ENCODE assay signal across 8 cellular contexts in the genomic region with DNA sequence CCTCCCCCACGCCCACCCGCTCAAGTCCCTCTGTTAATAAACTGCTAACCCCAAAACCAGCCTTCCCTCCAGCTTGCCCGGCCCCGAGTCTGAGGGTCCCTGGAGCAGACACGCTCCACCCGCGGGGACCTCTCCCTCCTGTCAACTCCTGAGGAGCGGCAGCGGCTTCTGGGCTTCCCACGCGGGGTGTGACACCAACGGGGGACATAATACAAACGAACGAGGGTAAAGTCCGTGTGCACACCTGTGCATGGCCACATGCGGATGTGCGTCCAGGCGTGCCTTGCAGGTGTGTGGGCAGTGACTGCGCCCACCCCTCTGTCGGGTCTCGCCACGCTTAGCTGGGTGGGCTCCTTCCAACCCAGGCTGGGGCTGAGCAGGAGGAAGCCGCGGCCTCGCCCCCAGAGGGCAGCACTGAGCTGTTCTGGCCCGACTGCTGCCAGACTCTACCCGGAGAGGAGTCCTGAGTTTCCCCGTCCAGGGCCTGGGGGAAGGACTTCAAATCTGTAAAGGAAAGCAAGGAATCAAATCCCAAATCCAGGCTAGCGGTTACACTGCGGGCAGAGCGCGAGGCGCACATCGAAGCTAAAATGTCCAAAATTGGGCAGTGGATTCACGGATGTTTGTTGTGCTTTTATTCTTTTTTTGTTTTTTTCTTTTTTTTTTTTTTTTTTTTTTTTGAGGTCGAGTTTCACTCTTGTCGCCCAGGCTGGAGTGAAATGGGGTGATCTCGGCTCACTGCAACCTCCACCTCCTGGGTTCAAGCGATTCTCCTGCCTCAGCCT. TPM values are rescaled to one million over a fixed set of nuclear protein-coding genes. Genes with fewer than 3 reads are reported as not detected.
DNase-seq lines count a peak whose midpoint lies in the region; ATAC-seq and TF ChIP-seq lines count a peak whose summit lies in the region.

No MANE protein-coding gene starts in this region.

- TF ChIP-seq CTCF in tibial artery (IDR thresholded peaks at IDR 0.05): peak; percentile 94

- no peaks in the 10 kb centered on the region for H3K27me3 ChIP-seq in tibial artery

- H3K36me3 ChIP-seq in tibial artery: no peaks in the 10 kb centered on the region

- ATAC-seq in GM19328 (IDR thresholded peaks at IDR 0.05; ENCODE audit: unreplicated experiment): peak; percentile 53

- H3K27ac ChIP-seq in tibial artery: peak overlapping the region; percentile 50 to 68

- H3K4me3 ChIP-seq in tibial artery: peak overlapping the region; percentile 30 to 47

- no peaks in the 10 kb centered on the region for H3K9me3 ChIP-seq in tibial artery

- in situ Hi-C loops in ACHN (cut with HindIII; ENCODE audit: low pct_ligation_motif_present, low pct_unique_long_range_greater_than_20kb, low sequenced_read_pairs): no loop called here

- intact Hi-C loops in cardiac septum (cut with DNase I) (loop anchor here (1.0 to 5.0 kb wide), 4 partner anchors 14 to 841 kb away; no protein-coding TSS in a partner anchor), tibial artery (cut with DNase I; ENCODE audit: low total_unique reads) (loop anchor here (5.0 kb wide), 2 partner anchors 101 to 741 kb away; no protein-coding TSS in a partner anchor)

- DNase-seq in ACHN (peak; percentile 87), NCI-H1105 (lab: John Stamatoyannopoulos, UW) (peak; percentile 46), T follicular helper cell (ENCODE audit: low read depth) (peak; percentile 73), cardiac septum (ENCODE audit: low spot score) (peak; percentile 92), pons (ENCODE audit: low spot score) (peak; percentile 65), tibial artery (peak; percentile 79 to 91)
- peak; percentile 65 for DNase-seq in activated naive CD8-positive, alpha-beta T cell treated with anti-CD3 and anti-CD28 coated beads, Interleukin-2, amount 50 U/mL, for 16 hours (ENCODE audit: low read depth, low spot score)

- H3K4me1 ChIP-seq in tibial artery: peaks cover 3 to 46% (median 26%) of the 10 kb centered on the region in 4 donors

RNA-seq across cellular contexts. Expression of gene KRT17, which starts 24.2 kb away (rescaled TPM):
- not detected for total RNA-seq in cardiac septum

RNA-seq across cellular contexts. Expression of gene KRT16, which starts 36.0 kb away (rescaled TPM):
- not detected for total RNA-seq in cardiac septum

RNA-seq across cellular contexts. Expression of gene EIF1, which starts 40.1 kb away (rescaled TPM):
- total RNA-seq in cardiac septum: 1,014 TPM

Comparison
In these comparisons a context has a peak if more than half of its experiments do, and no peak if none do; other contexts are left out.
1. Peak in every context shown above with its lines: DNase-seq, ATAC-seq, H3K4me3 ChIP-seq and H3K27ac ChIP-seq.